ENCODE assay signal across 21 cellular contexts in genomic region chr14:33774866-33775519, GRCh38.
DNase-seq lines count a peak whose midpoint lies in the region; ATAC-seq, FAIRE-seq and TF ChIP-seq lines count a peak whose summit lies in the region.
"Had no signal": no experiment of that assay in that cellular context is flagged by ENCODE, and none has a peak within 500 bp of the region (broad histone marks: within the 10 kb centered on the region; RNA-seq: fewer than 3 reads in every experiment).

No MANE protein-coding gene starts in this region.

- TF ChIP-seq CTCF in endothelial cell of umbilical vein (IDR thresholded peaks at IDR 0.05; ENCODE audit: extremely low read depth in 1 of 2, insufficient read depth in 1 of 2, low read depth in 1 of 2, low read length in 2 of 2) = no peak
- no peak for TF ChIP-seq CTCF in CD4-positive, alpha-beta T cell (IDR thresholded peaks at IDR 0.05)
- no peak for TF ChIP-seq CTCF in MM.1S (IDR thresholded peaks at IDR 0.05; ENCODE audit: low read length)
- TF ChIP-seq CTCF in CD14-positive monocyte (IDR thresholded peaks at IDR 0.05) = no peak

- H3K4me3 Mint-ChIP-seq in CD4-positive, alpha-beta T cell = no peak overlapping the region
- H3K4me3 Mint-ChIP-seq in CD14-positive monocyte = no peak overlapping the region

- POLR2A ChIA-PET in endothelial cell of umbilical vein (lab: Charles Lee) = no interaction called here
- POLR2A ChIA-PET in CD4-positive, alpha-beta T cell (lab: Charles Lee) = no interaction called here

- no peaks in the 10 kb centered on the region for H3K9me1 ChIP-seq in endothelial cell of umbilical vein (replicated peaks; ENCODE audit: control insufficient read depth, extremely low read depth, insufficient read depth, low read length)

- CTCF ChIA-PET in endothelial cell of umbilical vein (lab: Charles Lee) = interaction anchor here (1.1 to 1.7 kb wide), 2 partner anchors 15 to 18 kb away, joined by 4 to 7 read pairs; no protein-coding TSS in a partner anchor
- CTCF ChIA-PET in CD4-positive, alpha-beta T cell (lab: Charles Lee) = no interaction called here

- no peak overlapping the region for H4K91ac ChIP-seq in mesenchymal stem cell (ENCODE audit: low read length)

- no TSS peak for BruUV-seq in endothelial cell of umbilical vein (replicated peaks; lab: Mats Ljungman, UMichigan)

- no peaks in the 10 kb centered on the region for H3K9me3 ChIP-seq in Karpas-422 (ENCODE audit: low read length)
- no peaks in the 10 kb centered on the region for H3K9me3 ChIP-seq in endothelial cell of umbilical vein (replicated peaks; ENCODE audit: control insufficient read depth, insufficient read depth, low read length)
- no peaks in the 10 kb centered on the region for H3K9me3 ChIP-seq in mesenchymal stem cell (ENCODE audit: control insufficient read depth, low read length)
- no peaks in the 10 kb centered on the region for H3K9me3 ChIP-seq in CD4-positive, alpha-beta T cell (ENCODE audit: control insufficient read depth, low read length)
- no peaks in the 10 kb centered on the region for H3K9me3 ChIP-seq in MM.1S (replicated peaks; ENCODE audit: insufficient read depth, low read length)
- H3K9me3 ChIP-seq: HAP-1 had no signal

- DNase-seq in Karpas-422 (peak; percentile 59), endothelial cell of umbilical vein (ENCODE audit: low read depth, low spot score) (peak; percentile 16), mesenchymal stem cell (no peak), MM.1S (no peak), CD14-positive monocyte (ENCODE audit: low spot score) (no peak)
- DNase-seq in stimulated activated CD4-positive, alpha-beta T cell treated with anti-CD3 and anti-CD28 coated beads, Interleukin-12 subunit alpha, Interleukin-12 subunit beta, amount 100 ng/mL, for 4 hours = no peak
- no peak for DNase-seq in CD4-positive, alpha-beta T cell
- DNase-seq: AML-193, COR-L47, GF-D8, IMR-90, MV-4-11, NCI-H187, NCI-H2107, NCI-H510A, NCI-H774, PC-9 had no signal

- H2BK15ac ChIP-seq in mesenchymal stem cell (ENCODE audit: low read depth, poor library complexity, severe bottlenecking) = no peak overlapping the region

- no peak for ATAC-seq in CD4-positive, alpha-beta T cell (ENCODE audit: poor library complexity)

- H3F3A ChIP-seq in MM.1S (ENCODE audit: insufficient read depth, low read length) = no peaks in the 10 kb centered on the region

- no peaks in the 10 kb centered on the region; the same call in 1 of the 2 replicates for H3K9me2 ChIP-seq in Karpas-422 (replicated peaks; ENCODE audit: insufficient read depth, low read length)
- no peaks in the 10 kb centered on the region for H3K9me2 ChIP-seq in MM.1S (replicated peaks; ENCODE audit: insufficient read depth, low read length)

- peak overlapping the region; percentile 43 for H2AK5ac ChIP-seq in mesenchymal stem cell (ENCODE audit: low read length, severe bottlenecking)

- no peak overlapping the region for H3K23ac ChIP-seq in mesenchymal stem cell (ENCODE audit: low read length in 2 of 2)

- H2BK120ac ChIP-seq in mesenchymal stem cell (ENCODE audit: low read depth, low read length) = no peak overlapping the region

- H3K9me3 Mint-ChIP-seq in CD4-positive, alpha-beta T cell = no peaks in the 10 kb centered on the region
- H3K9me3 Mint-ChIP-seq in CD14-positive monocyte = no peaks in the 10 kb centered on the region

- no peak overlapping the region for H3K18ac ChIP-seq in mesenchymal stem cell (ENCODE audit: low read depth in 1 of 2, low read length in 2 of 2)

- no peak for TF ChIP-seq POLR2A in endothelial cell of umbilical vein (IDR thresholded peaks at IDR 0.05; ENCODE audit: low read depth, low read length)

- H2AFZ ChIP-seq in ACC112 (ENCODE audit: low read length, unreplicated experiment) (peak overlapping the region; percentile 13), Karpas-422 (ENCODE audit: low read length) (peak overlapping the region; percentile 1; the same call in 1 of the 2 replicates), endothelial cell of umbilical vein (ENCODE audit: low read depth, low read length) (no peak overlapping the region), mesenchymal stem cell (ENCODE audit: low read depth, low read length) (no peak overlapping the region), MM.1S (ENCODE audit: low read length) (no peak overlapping the region)
- H2AFZ ChIP-seq: PC-9 had no signal

- H3K27me3 ChIP-seq in ACC112 (ENCODE audit: insufficient read depth, low read length) = no peaks in the 10 kb centered on the region
- no peaks in the 10 kb centered on the region for H3K27me3 ChIP-seq in Karpas-422 (ENCODE audit: low read length)
- no peaks in the 10 kb centered on the region for H3K27me3 ChIP-seq in endothelial cell of umbilical vein (ENCODE audit: control insufficient read depth in 2 of 2, insufficient read depth in 2 of 2, low read length in 2 of 2)
- no peaks in the 10 kb centered on the region for H3K27me3 ChIP-seq in mesenchymal stem cell (ENCODE audit: control insufficient read depth in 1 of 2, insufficient read depth in 1 of 2, low read length in 2 of 2)
- no peaks in the 10 kb centered on the region for H3K27me3 ChIP-seq in CD4-positive, alpha-beta T cell (ENCODE audit: control insufficient read depth, insufficient read depth, low read length)
- no peaks in the 10 kb centered on the region for H3K27me3 ChIP-seq in MM.1S (replicated peaks; ENCODE audit: insufficient read depth, low read length)

- H3K4me2 ChIP-seq in Karpas-422 (ENCODE audit: low read depth, low read length, poor library complexity, severe bottlenecking) (peak overlapping the region; percentile 64), endothelial cell of umbilical vein (ENCODE audit: insufficient read depth, low read length) (no peak overlapping the region), mesenchymal stem cell (ENCODE audit: low read length, poor library complexity, severe bottlenecking) (no peak overlapping the region), MM.1S (ENCODE audit: low read depth, low read length) (no peak overlapping the region)
- H3K4me2 ChIP-seq: PC-9 had no signal

- H3K9ac ChIP-seq in Karpas-422 (ENCODE audit: low read length) (peak overlapping the region; percentile 62), endothelial cell of umbilical vein (replicated peaks; ENCODE audit: extremely low read depth, insufficient read depth, low read length) (no peak overlapping the region), mesenchymal stem cell (ENCODE audit: low read length) (no peak overlapping the region), MM.1S (ENCODE audit: low read length) (no peak overlapping the region)

- no peak overlapping the region for H2BK5ac ChIP-seq in mesenchymal stem cell (ENCODE audit: low read depth, low read length, poor library complexity, severe bottlenecking)

- H2BK12ac ChIP-seq in mesenchymal stem cell (ENCODE audit: low read length in 2 of 2) = no peak overlapping the region

- H3K4me3 ChIP-seq in ACC112 (ENCODE audit: low read depth, low read length) = no peak overlapping the region
- peak overlapping the region; percentile 12 for H3K4me3 ChIP-seq in Karpas-422 (ENCODE audit: low read length)
- no peak overlapping the region for H3K4me3 ChIP-seq in endothelial cell of umbilical vein (replicated peaks in 1 of 3; ENCODE audit: insufficient read depth in 1 of 3, low read depth in 1 of 3, low read length in 3 of 3)
- no peak overlapping the region for H3K4me3 ChIP-seq in mesenchymal stem cell (ENCODE audit: insufficient read depth in 1 of 2, low read depth in 1 of 2, low read length in 2 of 2)
- no peak overlapping the region for H3K4me3 ChIP-seq in MM.1S (ENCODE audit: low read length)
- H3K4me3 ChIP-seq: HAP-1, PC-9 had no signal

- no peaks in the 10 kb centered on the region for H3K79me1 ChIP-seq in mesenchymal stem cell (replicated peaks; ENCODE audit: low read length, poor library complexity, severe bottlenecking)

- no peaks in the 10 kb centered on the region for H4K20me1 ChIP-seq in Karpas-422 (ENCODE audit: insufficient read depth, low read depth, low read length)
- no peaks in the 10 kb centered on the region for H4K20me1 ChIP-seq in endothelial cell of umbilical vein (replicated peaks; ENCODE audit: control insufficient read depth, extremely low read depth, insufficient read depth, low read length)
- H4K20me1 ChIP-seq in MM.1S (ENCODE audit: insufficient read depth, low read length) = no peaks in the 10 kb centered on the region

- H3K79me2 ChIP-seq in ACC112 (ENCODE audit: control insufficient read depth, insufficient read depth, low read length, unreplicated experiment) = no peaks in the 10 kb centered on the region
- H3K79me2 ChIP-seq in Karpas-422 (ENCODE audit: low read length) = no peaks in the 10 kb centered on the region
- no peaks in the 10 kb centered on the region for H3K79me2 ChIP-seq in endothelial cell of umbilical vein (ENCODE audit: control insufficient read depth, insufficient read depth, low read length)
- no peaks in the 10 kb centered on the region for H3K79me2 ChIP-seq in MM.1S (ENCODE audit: low read length)

- peak overlapping the region; percentile 35 to 53 for H3K4ac ChIP-seq in mesenchymal stem cell (ENCODE audit: low read depth in 1 of 2, low read length in 2 of 2)

- H3K14ac ChIP-seq in mesenchymal stem cell (ENCODE audit: low read length in 2 of 2) = no peak overlapping the region

- no peak for FAIRE-seq in endothelial cell of umbilical vein (lab: Jason Lieb, UNC)

- H3K27ac ChIP-seq in ACC112 (ENCODE audit: low read depth, low read length) = no peak overlapping the region
- H3K27ac ChIP-seq in Karpas-422 (ENCODE audit: low read length) = peak overlapping the region; percentile 95
- no peak overlapping the region for H3K27ac ChIP-seq in endothelial cell of umbilical vein (ENCODE audit: insufficient read depth, low read depth, low read length)
- H3K27ac ChIP-seq in mesenchymal stem cell (ENCODE audit: low read length, poor library complexity, severe bottlenecking) = no peak overlapping the region
- H3K27ac ChIP-seq in CD4-positive, alpha-beta T cell (ENCODE audit: low read depth, low read length) = no peak overlapping the region
- H3K27ac ChIP-seq in MM.1S (ENCODE audit: low read length) = no peak overlapping the region
- H3K27ac ChIP-seq: C4-2B, HL-60, PC-9 had no signal

- H3K4me1 ChIP-seq in ACC112 (ENCODE audit: control insufficient read depth, insufficient read depth, low read length, unreplicated experiment) (peaks cover 8% of the 10 kb centered on the region), Karpas-422 (ENCODE audit: low read length) (peaks cover 82% of the 10 kb centered on the region), endothelial cell of umbilical vein (ENCODE audit: control insufficient read depth, extremely low read depth, insufficient read depth, low read length) (no peaks in the 10 kb centered on the region), mesenchymal stem cell (ENCODE audit: control insufficient read depth, insufficient read depth, low read depth, low read length) (peaks cover 2% of the 10 kb centered on the region), MM.1S (ENCODE audit: low read length) (no peaks in the 10 kb centered on the region)

- H3K4me1 Mint-ChIP-seq in CD4-positive, alpha-beta T cell (ENCODE audit: low read depth) = no peaks in the 10 kb centered on the region
- H3K4me1 Mint-ChIP-seq in CD14-positive monocyte = no peaks in the 10 kb centered on the region

- WGBS in mesenchymal stem cell = 86% methylated on average over 9 of the region's 10 CpGs

- H3K27me3 Mint-ChIP-seq in CD4-positive, alpha-beta T cell = no peaks in the 10 kb centered on the region
- H3K27me3 Mint-ChIP-seq in CD14-positive monocyte (ENCODE audit: low read depth in 3 of 3) = peaks cover 0 to 8% (median 2%) of the 10 kb centered on the region in 3 donors

- H3K27ac Mint-ChIP-seq in CD4-positive, alpha-beta T cell = no peak overlapping the region
- no peak overlapping the region for H3K27ac Mint-ChIP-seq in CD14-positive monocyte

- no peaks in the 10 kb centered on the region for H3K36me3 Mint-ChIP-seq in CD4-positive, alpha-beta T cell (ENCODE audit: low read depth)
- no peaks in the 10 kb centered on the region for H3K36me3 Mint-ChIP-seq in CD14-positive monocyte

- intact Hi-C loops in endothelial cell of umbilical vein (cut with micrococcal nuclease) = no loop called here
- intact Hi-C loops in CD4-positive, alpha-beta T cell (cut with DNase I, micrococcal nuclease) = no loop called here
- intact Hi-C loops in CD14-positive monocyte (cut with micrococcal nuclease) = no loop called here

- H3K36me3 ChIP-seq in ACC112 (ENCODE audit: insufficient read depth, low read length) = no peaks in the 10 kb centered on the region
- no peaks in the 10 kb centered on the region for H3K36me3 ChIP-seq in Karpas-422 (ENCODE audit: insufficient read depth, low read length)
- H3K36me3 ChIP-seq in endothelial cell of umbilical vein (ENCODE audit: control insufficient read depth in 2 of 2, extremely low read depth in 1 of 2, insufficient read depth in 2 of 2, low read length in 2 of 2) = no peaks in the 10 kb centered on the region
- H3K36me3 ChIP-seq in mesenchymal stem cell (ENCODE audit: control insufficient read depth in 1 of 2, insufficient read depth in 2 of 2, low read depth in 1 of 2, low read length in 2 of 2) = no peaks in the 10 kb centered on the region
- H3K36me3 ChIP-seq in MM.1S (replicated peaks; ENCODE audit: insufficient read depth, low read length) = no peaks in the 10 kb centered on the region
- H3K36me3 ChIP-seq: HAP-1 had no signal

- no peak overlapping the region for H4K8ac ChIP-seq in mesenchymal stem cell (ENCODE audit: low read length)

- dilution Hi-C loops in endothelial cell of umbilical vein (cut with MboI; ENCODE audit: extremely low pct_ligation_motif_present, low sequenced_read_pairs) = loop anchor here (25.0 kb wide), 2 partner anchors 113 to 313 kb away; no protein-coding TSS in a partner anchor

Comparison
In these comparisons a context has a peak if more than half of its experiments do, and no peak if none do; other contexts are left out.
1. H2AFZ ChIP-seq: peak in ACC112 (single experiment) and Karpas-422 (single experiment); none in endothelial cell of umbilical vein (single experiment), mesenchymal stem cell (single experiment) and MM.1S (single experiment).
2. DNase-seq: peak in Karpas-422 (single experiment) and endothelial cell of umbilical vein (single experiment); none in mesenchymal stem cell (single experiment), stimulated activated CD4-positive, alpha-beta T cell treated with anti-CD3 and anti-CD28 coated beads, Interleukin-12 subunit alpha, Interleukin-12 subunit beta, amount 100 ng/mL, for 4 hours (single experiment), CD4-positive, alpha-beta T cell (0 of 10), MM.1S (single experiment) and CD14-positive monocyte (single experiment).